In genomic region chr10:50447691-50448090, GRCh38 we compare ENCODE assay signal across 22 cellular contexts.
"Had no signal": no experiment of that assay in that cellular context is flagged by ENCODE, and none has a peak within 500 bp of the region (broad histone marks: within the 10 kb centered on the region; RNA-seq: fewer than 3 reads in every experiment).

No MANE protein-coding gene starts in this region.

- H3K27ac ChIP-seq: gastrocnemius medialis, parathyroid adenoma, upper lobe of left lung had no signal

- ATAC-seq: effector memory CD8-positive, alpha-beta T cell; esophagus mucosa; gastrocnemius medialis; left cardiac atrium; right cardiac atrium; stimulated activated naive CD8-positive, alpha-beta T cell treated with anti-CD3 and anti-CD28 coated beads, Interleukin-15, Interleukin-2, amounts not matched to agents 100 U/mL and 50 U/mL, for 24 hours; T-cell had no signal

- H2AFZ ChIP-seq: parathyroid adenoma had no signal

- H3K4me3 Mint-ChIP-seq: activated B cell treated with CpG ODN at 0.5 μM for 24 hours; activated CD4-positive, alpha-beta memory T cell treated with anti-CD3 and anti-CD28 coated beads for 36 hours; activated naive CD4-positive, alpha-beta T cell treated with anti-CD3 and anti-CD28 coated beads, Interleukin-2, amount 10 ng/mL, durations not matched to agents 7 days and 5 days; central memory CD8-positive, alpha-beta T cell; effector memory CD8-positive, alpha-beta T cell; memory B cell; nephron progenitor cell; T-cell; T-helper 2 cell treated with Interferon-gamma antibody and Interleukin-4, amounts not matched to agents 5 μg/mL and 100 μg/mL, for 36 hours had no signal

- DNase-seq: activated B cell treated with CpG ODN at 0.5 μM for 24 hours; activated CD4-positive, alpha-beta memory T cell treated with anti-CD3 and anti-CD28 coated beads for 36 hours; activated CD4-positive, alpha-beta T cell treated with anti-CD3 and anti-CD28 coated beads for 4 hours; activated effector memory CD4-positive, alpha-beta T cell treated with anti-CD3 and anti-CD28 coated beads, Interleukin-2, amount 50 U/mL, for 16 hours; activated naive CD4-positive, alpha-beta T cell treated with anti-CD3 and anti-CD28 coated beads, Interleukin-2, amount 10 ng/mL, durations not matched to agents 7 days and 5 days; aorta; effector memory CD8-positive, alpha-beta T cell; gastrocnemius medialis; head of caudate nucleus; islet precursor cell; left cardiac atrium; nephron progenitor cell; right cardiac atrium; stimulated activated CD4-positive, alpha-beta T cell treated with anti-CD3 and anti-CD28 coated beads, Interleukin-4, amount 100 ng/mL, for 24 hours; stimulated activated naive CD8-positive, alpha-beta T cell treated with anti-CD3 and anti-CD28 coated beads, Interleukin-15, Interleukin-2, amounts not matched to agents 100 U/mL and 50 U/mL, for 24 hours; T-cell; upper lobe of left lung had no signal

- H3K27me3 Mint-ChIP-seq: activated B cell treated with CpG ODN at 0.5 μM for 24 hours; activated CD4-positive, alpha-beta memory T cell treated with anti-CD3 and anti-CD28 coated beads for 36 hours; activated naive CD4-positive, alpha-beta T cell treated with anti-CD3 and anti-CD28 coated beads, Interleukin-2, amount 10 ng/mL, durations not matched to agents 7 days and 5 days; central memory CD8-positive, alpha-beta T cell; effector memory CD8-positive, alpha-beta T cell; memory B cell; T-cell had no signal

- H3K36me3 ChIP-seq: gastrocnemius medialis, upper lobe of left lung had no signal

- H3K27me3 ChIP-seq: gastrocnemius medialis, upper lobe of left lung had no signal

- H3K4me1 ChIP-seq: gastrocnemius medialis, upper lobe of left lung had no signal

- H3K9me3 Mint-ChIP-seq: activated B cell treated with CpG ODN at 0.5 μM for 24 hours; central memory CD8-positive, alpha-beta T cell; effector memory CD8-positive, alpha-beta T cell had no signal

- H3K4me3 ChIP-seq: gastrocnemius medialis, upper lobe of left lung had no signal

- H3K27ac Mint-ChIP-seq: activated B cell treated with CpG ODN at 0.5 μM for 24 hours; activated CD4-positive, alpha-beta memory T cell treated with anti-CD3 and anti-CD28 coated beads for 36 hours; activated naive CD4-positive, alpha-beta T cell treated with anti-CD3 and anti-CD28 coated beads, Interleukin-2, amount 10 ng/mL, durations not matched to agents 7 days and 5 days; effector memory CD8-positive, alpha-beta T cell; memory B cell; nephron progenitor cell; T-cell; T-helper 2 cell treated with Interferon-gamma antibody and Interleukin-4, amounts not matched to agents 5 μg/mL and 100 μg/mL, for 36 hours had no signal

- H3K4me1 Mint-ChIP-seq: nephron progenitor cell had no signal
